Comparison of ENCODE assay signal across 16 cellular contexts in genomic region chr5:92042237-92042636, GRCh38.
"Had no signal": no experiment of that assay in that cellular context is flagged by ENCODE, and none has a peak within 500 bp of the region (broad histone marks: within the 10 kb centered on the region; RNA-seq: fewer than 3 reads in every experiment).

No MANE protein-coding gene starts in this region.

- DNase-seq: cortex of kidney; dorsolateral prefrontal cortex; effector CD8-positive, alpha-beta T cell; heart right ventricle; hypothalamus; kidney glomerular epithelial cell; natural killer cell; nucleus accumbens; ovary; small intestine; stimulated activated CD4-positive, alpha-beta T cell treated with anti-CD3 and anti-CD28 coated beads, Interleukin-12 subunit alpha, Interleukin-12 subunit beta, amount 100 ng/mL, for 4 hours; stimulated activated naive CD4-positive, alpha-beta T cell treated with Interleukin-2 at 50 U/mL for 16 hours; trophoblast cell had no signal

- H3K36me3 Mint-ChIP-seq: natural killer cell had no signal

- H3K9me3 Mint-ChIP-seq: neural crest cell had no signal

- H3K4me3 ChIP-seq: dorsolateral prefrontal cortex, heart right ventricle, ovary, right atrium auricular region had no signal

- H3K27ac ChIP-seq: dorsolateral prefrontal cortex, heart right ventricle, ovary, right atrium auricular region had no signal

- H3K4me1 Mint-ChIP-seq: natural killer cell, neural crest cell had no signal

- ATAC-seq: esophagus mucosa, heart right ventricle, natural killer cell had no signal

- H3K27me3 ChIP-seq: dorsolateral prefrontal cortex, heart right ventricle, ovary, right atrium auricular region had no signal

- H3K9me3 ChIP-seq: heart right ventricle, ovary, right atrium auricular region had no signal

- H3K4me1 ChIP-seq: heart right ventricle, right atrium auricular region had no signal

- H3K4me3 Mint-ChIP-seq: natural killer cell, neural crest cell had no signal

- H3K36me3 ChIP-seq: heart right ventricle, ovary, right atrium auricular region had no signal

- H3K27ac Mint-ChIP-seq: natural killer cell had no signal
